ENCODE assay signal across 17 cellular contexts in the genomic region with DNA sequence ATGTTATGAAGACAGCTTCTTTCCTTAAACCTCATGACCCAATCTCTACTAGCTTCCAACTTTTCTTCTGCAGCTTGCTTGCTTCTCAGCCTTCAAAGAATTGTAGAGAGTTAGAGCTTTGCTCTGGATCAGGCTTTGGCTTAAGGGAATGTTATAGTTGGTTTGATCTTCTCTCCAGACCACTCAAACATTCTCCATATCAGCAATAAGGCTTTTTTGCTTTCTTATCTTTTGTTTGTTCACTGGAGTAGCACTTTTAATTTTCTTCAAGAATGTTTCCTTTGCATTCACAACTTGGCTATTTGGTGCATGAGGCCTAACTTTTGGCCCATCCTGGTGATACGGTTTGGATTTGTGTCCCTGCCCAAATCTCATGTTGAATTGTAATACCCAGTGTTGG.
DNase-seq lines count a peak whose midpoint lies in the region; ATAC-seq and TF ChIP-seq lines count a peak whose summit lies in the region.
"Had no signal": no experiment of that assay in that cellular context is flagged by ENCODE, and none has a peak within 500 bp of the region (broad histone marks: within the 10 kb centered on the region; RNA-seq: fewer than 3 reads in every experiment).

No MANE protein-coding gene starts in this region.

- POLR2A ChIA-PET in MCF 10A (lab: Yijun Ruan, JAX) (interaction anchor here (0.7 kb wide), 1 partner anchor 16 kb away, joined by 3 read pairs; no protein-coding TSS in a partner anchor), T-cell (lab: Charles Lee) (interaction anchor here in 1 of 2 donors (0.6 kb wide), 2 partner anchors 12 to 39 kb away, joined by 3 read pairs; no protein-coding TSS in a partner anchor)

- H3K27ac ChIP-seq in breast epithelium (no peak overlapping the region), left lung (no peak overlapping the region)
- H3K27ac ChIP-seq: BLaER1 treated with 17β-estradiol and CSF1 and Interleukin-3, amounts not matched to agents 10 nM and 100 nM; SJCRH30 had no signal

- TF ChIP-seq CTCF in MCF 10A (IDR thresholded peaks at IDR 0.05; ENCODE audit: unreplicated experiment) (no peak), breast epithelium (IDR thresholded peaks at IDR 0.05) (no peak), left lung (IDR thresholded peaks at IDR 0.05) (no peak), chondrocyte (IDR thresholded peaks at IDR 0.05) (no peak)

- intact Hi-C loops in MCF 10A (cut with micrococcal nuclease) (no loop called here), breast epithelium (cut with DNase I; ENCODE audit: low total_unique reads) (no loop called here), left lung (cut with DNase I) (no loop called here)

- H3K4me3 Mint-ChIP-seq in MCF 10A (ENCODE audit: unreplicated experiment) (no peak overlapping the region), T-cell (no peak overlapping the region), chondrocyte (ENCODE audit: unreplicated experiment) (no peak overlapping the region)

- TF ChIP-seq POLR2A in breast epithelium (IDR thresholded peaks at IDR 0.05) = no peak

- H3K36me3 Mint-ChIP-seq in MCF 10A (ENCODE audit: insufficient read depth, unreplicated experiment) (peaks cover 41% of the 10 kb centered on the region), T-cell (peaks cover 64% of the 10 kb centered on the region), chondrocyte (ENCODE audit: low read depth) (peaks cover 34% of the 10 kb centered on the region)

- CTCF ChIA-PET in MCF 10A (lab: Yijun Ruan, JAX) (no interaction called here), T-cell (lab: Charles Lee) (interaction anchor here in 1 of 2 donors (0.6 kb wide), 1 partner anchor 52 kb away, joined by 3 read pairs; no protein-coding TSS in a partner anchor)

- H3K4me1 ChIP-seq in breast epithelium (no peaks in the 10 kb centered on the region), left lung (peaks cover 0 to 7% of the 10 kb centered on the region in 2 donors)
- H3K4me1 ChIP-seq: BLaER1 treated with 17β-estradiol and CSF1 and Interleukin-3, amounts not matched to agents 10 nM and 100 nM; SJCRH30 had no signal

- H3K27me3 ChIP-seq in breast epithelium (no peaks in the 10 kb centered on the region), left lung (no peaks in the 10 kb centered on the region)
- H3K27me3 ChIP-seq: BLaER1 treated with 17β-estradiol and CSF1 and Interleukin-3, amounts not matched to agents 10 nM and 100 nM; SJCRH30 had no signal

- H3K27ac Mint-ChIP-seq in MCF 10A (ENCODE audit: low read depth, unreplicated experiment) = peak overlapping the region; percentile 23
- peak overlapping the region; percentile 29 to 69 for H3K27ac Mint-ChIP-seq in T-cell
- H3K27ac Mint-ChIP-seq in chondrocyte (ENCODE audit: unreplicated experiment) = no peak overlapping the region

- peaks cover 6% of the 10 kb centered on the region for H3K4me1 Mint-ChIP-seq in MCF 10A (ENCODE audit: insufficient read depth, unreplicated experiment)
- H3K4me1 Mint-ChIP-seq in T-cell = peaks cover 35 to 36% (median 35%) of the 10 kb centered on the region in 3 donors
- peaks cover 16% of the 10 kb centered on the region for H3K4me1 Mint-ChIP-seq in chondrocyte (ENCODE audit: low read depth)

- no TSS peak for BruUV-seq in MCF 10A (replicated peaks; lab: Mats Ljungman, UMichigan)

- H3K36me3 ChIP-seq in breast epithelium = no peaks in the 10 kb centered on the region
- H3K36me3 ChIP-seq in left lung = peaks cover 0 to 61% of the 10 kb centered on the region in 2 donors

- no peak for ATAC-seq in T-cell (replicated peaks in 1 of 4)
- peak; percentile 58 for ATAC-seq in left lung
- ATAC-seq in HG02571 (IDR thresholded peaks at IDR 0.05; ENCODE audit: unreplicated experiment) = no peak

- H3K9me3 ChIP-seq in breast epithelium = no peaks in the 10 kb centered on the region
- H3K9me3 ChIP-seq in left lung = no peaks in the 10 kb centered on the region
- H3K9me3 ChIP-seq: SJCRH30 had no signal

- DNase-seq in MCF 10A (ENCODE audit: unreplicated experiment) (no peak), breast epithelium (ENCODE audit: low spot score in 2 of 2) (no peak), T-cell (no peak), left lung (no peak), chondrocyte (ENCODE audit: low spot score) (no peak), ecto neural progenitor cell (ENCODE audit: low spot score) (no peak)
- DNase-seq: GDM1, KG1, NCI-H1417 treated with DMSO at 0.1 percent for 48 hours, NCI-H1930, NCI-H226, NCI-H524, NCI-H82, PC-3, SJCRH30 had no signal

- H3K27me3 Mint-ChIP-seq in MCF 10A (ENCODE audit: insufficient read depth, unreplicated experiment) (no peaks in the 10 kb centered on the region), T-cell (no peaks in the 10 kb centered on the region), chondrocyte (ENCODE audit: low read depth) (no peaks in the 10 kb centered on the region)

- H3K4me3 ChIP-seq in breast epithelium = no peak overlapping the region
- no peak overlapping the region for H3K4me3 ChIP-seq in left lung
- H3K4me3 ChIP-seq: BLaER1 treated with 17β-estradiol and CSF1 and Interleukin-3, amounts not matched to agents 10 nM and 100 nM; SJCRH30 had no signal

- H3K9me3 Mint-ChIP-seq in MCF 10A (ENCODE audit: unreplicated experiment) (no peaks in the 10 kb centered on the region), T-cell (peaks cover 0 to 1% (median 0%) of the 10 kb centered on the region in 3 donors), chondrocyte (ENCODE audit: low read depth) (peaks cover 6% of the 10 kb centered on the region)
